Comparison of ENCODE assay signal across 18 cellular contexts in genomic region chr15:50363612-50364011, GRCh38. TPM values are rescaled to one million over a fixed set of nuclear protein-coding genes. Genes with fewer than 3 reads are reported as not detected.
DNase-seq lines count a peak whose midpoint lies in the region; ATAC-seq, FAIRE-seq and TF ChIP-seq lines count a peak whose summit lies in the region.
"Had no signal": no experiment of that assay in that cellular context is flagged by ENCODE, and none has a peak within 500 bp of the region (broad histone marks: within the 10 kb centered on the region; RNA-seq: fewer than 3 reads in every experiment).

No MANE protein-coding gene starts in this region.

- no peak overlapping the region for H3K4me3 ChIP-seq in CD8-positive, alpha-beta T cell (ENCODE audit: low read depth, low read length)
- H3K4me3 ChIP-seq in HepG2 (replicated peaks in 1 of 3; ENCODE audit: insufficient read depth in 1 of 3, low read depth in 2 of 3, low read length in 3 of 3): no peak overlapping the region
- no peak overlapping the region for H3K4me3 ChIP-seq in mesenchymal stem cell (ENCODE audit: insufficient read depth in 1 of 2, low read depth in 1 of 2, low read length in 2 of 2)
- H3K4me3 ChIP-seq: BLaER1 treated with 17β-estradiol and CSF1 and Interleukin-3, amounts not matched to agents 10 nM and 100 nM had no signal

- H3K4me2 ChIP-seq in HepG2 (ENCODE audit: low read depth, low read length) (no peak overlapping the region), mesenchymal stem cell (ENCODE audit: low read length, poor library complexity, severe bottlenecking) (no peak overlapping the region)
- H3K4me2 ChIP-seq: BLaER1 treated with 17β-estradiol and CSF1 and Interleukin-3, amounts not matched to agents 10 nM and 100 nM had no signal

- no peak for TF ChIP-seq CTCF in CD8-positive, alpha-beta T cell (IDR thresholded peaks at IDR 0.05)
- TF ChIP-seq CTCF in HepG2 (CRISPR knock-in tag; IDR thresholded peaks at IDR 0.05): no peak

- intact Hi-C loops in CD8-positive, alpha-beta T cell (cut with DNase I, micrococcal nuclease): no loop called here
- intact Hi-C loops in HepG2 (cut with micrococcal nuclease; ENCODE audit: unreplicated experiment): no loop called here

- no peak overlapping the region for H3K14ac ChIP-seq in mesenchymal stem cell (ENCODE audit: low read length in 2 of 2)

- no peak for FAIRE-seq in HepG2 (lab: Jason Lieb, UNC)
- FAIRE-seq: GM18507 had no signal

- H2BK15ac ChIP-seq in mesenchymal stem cell (ENCODE audit: low read depth, poor library complexity, severe bottlenecking): no peak overlapping the region

- H3K79me1 ChIP-seq in mesenchymal stem cell (replicated peaks; ENCODE audit: low read length, poor library complexity, severe bottlenecking): peaks cover 20% of the 10 kb centered on the region

- ATAC-seq in activated T-cell treated with anti-CD3 and anti-CD28 coated beads, Interleukin-2, amount 50 U/mL, for 72 hours (replicated peaks in 1 of 2): no peak
- ATAC-seq in CD8-positive, alpha-beta T cell: no peak
- no peak for ATAC-seq in HepG2
- ATAC-seq in stimulated activated memory B cell treated with anti-CD40 and anti-IgM and Interleukin-4, amounts not matched to agents 10 μg/mL and 1 μg/mL and 100 μg/mL, for 72 hours: no peak

- H3K18ac ChIP-seq in mesenchymal stem cell (ENCODE audit: low read depth in 1 of 2, low read length in 2 of 2): no peak overlapping the region

- H4K20me1 ChIP-seq in HepG2 (ENCODE audit: insufficient read depth, low read length): peaks cover 5% of the 10 kb centered on the region; the same call in 1 of the 2 replicates

- no peaks in the 10 kb centered on the region for H3K9me3 Mint-ChIP-seq in activated T-cell treated with anti-CD3 and anti-CD28 coated beads, Interleukin-2, amount 50 U/mL, for 72 hours
- H3K9me3 Mint-ChIP-seq in CD8-positive, alpha-beta T cell: no peaks in the 10 kb centered on the region
- H3K9me3 Mint-ChIP-seq in stimulated activated memory B cell treated with anti-CD40 and anti-IgM and Interleukin-4, amounts not matched to agents 10 μg/mL and 1 μg/mL and 100 μg/mL, for 72 hours: no peaks in the 10 kb centered on the region
- H3K9me3 Mint-ChIP-seq: CD8-positive, alpha-beta memory T cell; HFFc6 had no signal

- no peak overlapping the region for H4K91ac ChIP-seq in mesenchymal stem cell (ENCODE audit: low read length)

- TF ChIP-seq POLR2A in HepG2 (IDR thresholded peaks at IDR 0.05; ENCODE audit: insufficient read depth in 1 of 2, low read depth in 2 of 2, low read length in 2 of 2): no peak

- H3K36me3 ChIP-seq in CD8-positive, alpha-beta T cell (ENCODE audit: insufficient read depth, low read length): no peaks in the 10 kb centered on the region
- H3K36me3 ChIP-seq in HepG2 (replicated peaks in 1 of 2; ENCODE audit: control insufficient read depth in 1 of 2, insufficient read depth in 2 of 2, low read length in 2 of 2): peaks cover 1 to 10% of the 10 kb centered on the region in 2 experiments; a peak in 3 of 5 replicates
- peaks cover 12 to 63% of the 10 kb centered on the region in 2 experiments for H3K36me3 ChIP-seq in mesenchymal stem cell (ENCODE audit: control insufficient read depth in 1 of 2, insufficient read depth in 2 of 2, low read depth in 1 of 2, low read length in 2 of 2)

- no peaks in the 10 kb centered on the region for H3K9me3 ChIP-seq in CD8-positive, alpha-beta T cell (ENCODE audit: low read length)
- H3K9me3 ChIP-seq in HepG2 (ENCODE audit: low read length) (no peaks in the 10 kb centered on the region), mesenchymal stem cell (ENCODE audit: control insufficient read depth, low read length) (no peaks in the 10 kb centered on the region)
- H3K9me3 ChIP-seq: BLaER1 treated with 17β-estradiol and CSF1 and Interleukin-3, amounts not matched to agents 10 nM and 100 nM; Caco-2 had no signal

- no peak overlapping the region for H3K9ac ChIP-seq in HepG2 (ENCODE audit: insufficient read depth, low read depth, low read length)
- H3K9ac ChIP-seq in mesenchymal stem cell (ENCODE audit: low read length): no peak overlapping the region
- H3K9ac ChIP-seq: BLaER1 treated with 17β-estradiol and CSF1 and Interleukin-3, amounts not matched to agents 10 nM and 100 nM had no signal

- peaks cover 9% of the 10 kb centered on the region for H3K4me1 ChIP-seq in CD8-positive, alpha-beta T cell (ENCODE audit: insufficient read depth, low read length)
- H3K4me1 ChIP-seq in HepG2 (ENCODE audit: insufficient read depth, low read length) (peaks cover 10% of the 10 kb centered on the region), mesenchymal stem cell (ENCODE audit: control insufficient read depth, insufficient read depth, low read depth, low read length) (no peaks in the 10 kb centered on the region)
- H3K4me1 ChIP-seq: Caco-2 had no signal

- no peak overlapping the region for H2BK120ac ChIP-seq in mesenchymal stem cell (ENCODE audit: low read depth, low read length)

- DNase-seq in activated T-cell treated with anti-CD3 and anti-CD28 coated beads, Interleukin-2, amount 50 U/mL, for 72 hours: no peak
- DNase-seq in activated T-cell treated with anti-CD3 and anti-CD28 coated beads for 4 hours: no peak
- DNase-seq in CD8-positive, alpha-beta T cell: no peak
- no peak for DNase-seq in HepG2 (ENCODE audit: low spot score)
- DNase-seq in mesenchymal stem cell: no peak
- no peak for DNase-seq in NAMALWA (ENCODE audit: low spot score)
- DNase-seq: 8988T; AML-193; Caco-2; CD8-positive, alpha-beta memory T cell; DND-41; GF-D8; HCEC 1CT; HFFc6 had no signal

- H3K4me1 Mint-ChIP-seq in activated T-cell treated with anti-CD3 and anti-CD28 coated beads, Interleukin-2, amount 50 U/mL, for 72 hours (ENCODE audit: low read depth): peaks cover 44% of the 10 kb centered on the region
- H3K4me1 Mint-ChIP-seq in CD8-positive, alpha-beta T cell (ENCODE audit: low read depth): peaks cover 51% of the 10 kb centered on the region
- H3K4me1 Mint-ChIP-seq in stimulated activated memory B cell treated with anti-CD40 and anti-IgM and Interleukin-4, amounts not matched to agents 10 μg/mL and 1 μg/mL and 100 μg/mL, for 72 hours: peaks cover 36% of the 10 kb centered on the region

- H3K27ac ChIP-seq in CD8-positive, alpha-beta T cell (ENCODE audit: low read depth, low read length): no peak overlapping the region
- no peak overlapping the region for H3K27ac ChIP-seq in HepG2 (ENCODE audit: extremely low read length, insufficient read depth, low read length)
- H3K27ac ChIP-seq in mesenchymal stem cell (ENCODE audit: low read length, poor library complexity, severe bottlenecking): no peak overlapping the region
- H3K27ac ChIP-seq: BLaER1 treated with 17β-estradiol and CSF1 and Interleukin-3, amounts not matched to agents 10 nM and 100 nM; HL-60 had no signal

- H3K36me3 Mint-ChIP-seq in activated T-cell treated with anti-CD3 and anti-CD28 coated beads, Interleukin-2, amount 50 U/mL, for 72 hours (ENCODE audit: insufficient read depth in 2 of 2): peaks cover 14 to 23% of the 10 kb centered on the region in 2 donors
- peaks cover 53% of the 10 kb centered on the region for H3K36me3 Mint-ChIP-seq in CD8-positive, alpha-beta T cell
- peaks cover 32% of the 10 kb centered on the region for H3K36me3 Mint-ChIP-seq in stimulated activated memory B cell treated with anti-CD40 and anti-IgM and Interleukin-4, amounts not matched to agents 10 μg/mL and 1 μg/mL and 100 μg/mL, for 72 hours

- CTCF ChIA-PET in CD8-positive, alpha-beta T cell (lab: Charles Lee): no interaction called here
- CTCF ChIA-PET in HepG2 (lab: Yijun Ruan, JAX; ENCODE audit: low intra/inter-chr PET ratio, low total read pairs): no interaction called here

- no peaks in the 10 kb centered on the region for H3K27me3 ChIP-seq in CD8-positive, alpha-beta T cell (ENCODE audit: insufficient read depth, low read length)
- H3K27me3 ChIP-seq in HepG2 (ENCODE audit: control insufficient read depth in 1 of 2, insufficient read depth in 2 of 2, low read length in 2 of 2): no peaks in the 10 kb centered on the region
- H3K27me3 ChIP-seq in mesenchymal stem cell (ENCODE audit: control insufficient read depth in 1 of 2, insufficient read depth in 1 of 2, low read length in 2 of 2): no peaks in the 10 kb centered on the region
- H3K27me3 ChIP-seq: BLaER1 treated with 17β-estradiol and CSF1 and Interleukin-3, amounts not matched to agents 10 nM and 100 nM had no signal

- TF ChIP-seq RAD21 in HepG2 (CRISPR knock-in tag; IDR thresholded peaks at IDR 0.05): no peak

- TF ChIP-seq EP300 in HepG2 (IDR thresholded peaks at IDR 0.05; ENCODE audit: low read depth in 2 of 2, low read length in 2 of 2) (no peak), HepG2 (CRISPR knock-in tag; IDR thresholded peaks at IDR 0.05; ENCODE audit: borderline replicate concordance) (no peak)

- in situ Hi-C loops in HepG2 (cut with HindIII; ENCODE audit: extremely low pct_ligation_motif_present, low pct_unique_long_range_greater_than_20kb): no loop called here

- no TSS peak for BruUV-seq in HepG2 (replicated peaks; lab: Mats Ljungman, UMichigan)

- H2BK12ac ChIP-seq in mesenchymal stem cell (ENCODE audit: low read length in 2 of 2): no peak overlapping the region

- peaks cover 3% of the 10 kb centered on the region for H3K79me2 ChIP-seq in HepG2 (ENCODE audit: insufficient read depth, low read length)

- H4K8ac ChIP-seq in mesenchymal stem cell (ENCODE audit: low read length): no peak overlapping the region

- POLR2A ChIA-PET in CD8-positive, alpha-beta T cell (lab: Charles Lee): interaction anchor here (1.2 to 2.0 kb wide), 2 partner anchors 9 to 12 kb away, joined by 3 to 9 read pairs; partner anchors contain the start of gene GABPB1
- POLR2A ChIA-PET in HepG2 (lab: Yijun Ruan, JAX): interaction anchor here (1.0 kb wide), 1 partner anchor 60 kb away, joined by 3 read pairs; the partner anchor contains the start of gene USP8

- no peak overlapping the region for H3K4me3 Mint-ChIP-seq in activated T-cell treated with anti-CD3 and anti-CD28 coated beads, Interleukin-2, amount 50 U/mL, for 72 hours
- no peak overlapping the region for H3K4me3 Mint-ChIP-seq in CD8-positive, alpha-beta T cell
- no peak overlapping the region for H3K4me3 Mint-ChIP-seq in stimulated activated memory B cell treated with anti-CD40 and anti-IgM and Interleukin-4, amounts not matched to agents 10 μg/mL and 1 μg/mL and 100 μg/mL, for 72 hours
- H3K4me3 Mint-ChIP-seq: CD8-positive, alpha-beta memory T cell; HFFc6 had no signal

- WGBS in HepG2 (ENCODE audit: low lambda C conversion rate): 92% methylated on average over 2 of the region's 2 CpGs
- 100% methylated on average over 2 of the region's 2 CpGs for WGBS in mesenchymal stem cell

- no peaks in the 10 kb centered on the region for H3K27me3 Mint-ChIP-seq in activated T-cell treated with anti-CD3 and anti-CD28 coated beads, Interleukin-2, amount 50 U/mL, for 72 hours (ENCODE audit: low read depth)
- H3K27me3 Mint-ChIP-seq in CD8-positive, alpha-beta T cell (ENCODE audit: low read depth): no peaks in the 10 kb centered on the region
- H3K27me3 Mint-ChIP-seq in stimulated activated memory B cell treated with anti-CD40 and anti-IgM and Interleukin-4, amounts not matched to agents 10 μg/mL and 1 μg/mL and 100 μg/mL, for 72 hours: no peaks in the 10 kb centered on the region
- H3K27me3 Mint-ChIP-seq: CD8-positive, alpha-beta memory T cell had no signal

- H2AFZ ChIP-seq in HepG2 (ENCODE audit: low read length) (no peak overlapping the region), mesenchymal stem cell (ENCODE audit: low read depth, low read length) (no peak overlapping the region)

- H3K27ac Mint-ChIP-seq in activated T-cell treated with anti-CD3 and anti-CD28 coated beads, Interleukin-2, amount 50 U/mL, for 72 hours: peak overlapping the region; percentile 56
- H3K27ac Mint-ChIP-seq in CD8-positive, alpha-beta T cell: peak overlapping the region; percentile 66
- peak overlapping the region; percentile 37 for H3K27ac Mint-ChIP-seq in stimulated activated memory B cell treated with anti-CD40 and anti-IgM and Interleukin-4, amounts not matched to agents 10 μg/mL and 1 μg/mL and 100 μg/mL, for 72 hours
- H3K27ac Mint-ChIP-seq: HFFc6 had no signal

- H3K23ac ChIP-seq in mesenchymal stem cell (ENCODE audit: low read length in 2 of 2): no peak overlapping the region

- no peak overlapping the region for H2AK5ac ChIP-seq in mesenchymal stem cell (ENCODE audit: low read length, severe bottlenecking)

- H3K4ac ChIP-seq in mesenchymal stem cell (ENCODE audit: low read depth in 1 of 2, low read length in 2 of 2): no peak overlapping the region

- H2BK5ac ChIP-seq in mesenchymal stem cell (ENCODE audit: low read depth, low read length, poor library complexity, severe bottlenecking): no peak overlapping the region

RNA-seq across cellular contexts. Expression of gene GABPB1, which starts 8.6 kb away (rescaled TPM):
- 10 to 100 TPM; 51.6 to 56.4 TPM for total RNA-seq in activated T-cell treated with anti-CD3 and anti-CD28 coated beads, Interleukin-2, amount 50 U/mL, for 72 hours
- 10 to 100 TPM; 27.0 to 31.0 TPM for total RNA-seq in CD8-positive, alpha-beta T cell
- 39.5 and 50.8 TPM in 2 replicates for total RNA-seq in HepG2 (2016; rRNA removed; fragmentation: Illumina TruSeq; extraction: Trizol)
- 20.3 and 21.4 TPM in 2 replicates for total RNA-seq in HepG2 (2016; cell fraction: cytosol; rRNA removed; fragmentation: Illumina TruSeq; extraction: Trizol; ENCODE audit: low read depth)
- 39.6 and 53.8 TPM in 2 replicates for total RNA-seq in HepG2 (2016; cell fraction: insoluble cytoplasmic fraction; rRNA removed; fragmentation: Illumina TruSeq; extraction: Trizol)
- 21.1 and 26.8 TPM in 2 replicates for total RNA-seq in HepG2 (2016; cell fraction: membrane; rRNA removed; fragmentation: Illumina TruSeq; extraction: Trizol)
- total RNA-seq in HepG2 (2016; cell fraction: nucleus; rRNA removed; fragmentation: Illumina TruSeq; extraction: Trizol): 26.7 and 32.6 TPM in 2 replicates
- 17.3 and 17.5 TPM in 2 replicates for polyA plus RNA-seq in HepG2 (2011; rRNA removed)
- polyA plus RNA-seq in HepG2 (2011; cell fraction: cytosol; rRNA removed): 14.7 and 16.5 TPM in 2 replicates
- 13.3 and 13.7 TPM in 2 replicates for polyA plus RNA-seq in HepG2 (2011; cell fraction: nucleus; rRNA removed)
- 16.1 and 16.5 TPM in 2 replicates for polyA plus RNA-seq in HepG2 (2012)
- polyA plus RNA-seq in HepG2 (2016; cell fraction: cytosol; fragmentation: Illumina TruSeq; extraction: Trizol; ENCODE audit: low read depth): 4.0 and 4.5 TPM in 2 replicates
- 41.6 and 42.3 TPM in 2 replicates for polyA plus RNA-seq in HepG2 (2016; cell fraction: insoluble cytoplasmic fraction; fragmentation: Illumina TruSeq; extraction: Trizol; ENCODE audit: low read depth)
- 7.4 and 10.3 TPM in 2 replicates for polyA plus RNA-seq in HepG2 (2016; cell fraction: membrane; fragmentation: Illumina TruSeq; extraction: Trizol; ENCODE audit: low read depth)
- 29.3 and 31.2 TPM in 2 replicates for polyA plus RNA-seq in HepG2 (2016; cell fraction: nucleus; fragmentation: Illumina TruSeq; extraction: Trizol; ENCODE audit: insufficient read depth, low read depth)
- 18.7 and 35.6 TPM in 2 replicates for polyA minus RNA-seq in HepG2 (2011; rRNA and poly(A)+ RNA removed; ENCODE audit: low replicate concordance)
- 16.2 and 16.9 TPM in 2 replicates for polyA minus RNA-seq in HepG2 (2011; cell fraction: cytosol; rRNA and poly(A)+ RNA removed)
- polyA minus RNA-seq in HepG2 (2011; cell fraction: nucleus; rRNA and poly(A)+ RNA removed): 26.9 and 28.7 TPM in 2 replicates
- 13.3 TPM for polyA plus RNA-seq in mesenchymal stem cell (2013, experiment 1 of 2)
- polyA plus RNA-seq in mesenchymal stem cell (2013, experiment 2 of 2): 13.4 TPM
